In genomic region chr17:61862975-61863800, GRCh38 we compare ENCODE assay signal across 8 cellular contexts. TPM values are rescaled to one million over a fixed set of nuclear protein-coding genes. Genes with fewer than 3 reads are reported as not detected.
DNase-seq lines count a peak whose midpoint lies in the region; ATAC-seq and TF ChIP-seq lines count a peak whose summit lies in the region.

Gene BRIP1 (minus strand): TSS chr17:61863528. CDS start chr17:61861539, 1,989 bp downstream.

- H3K36me3 Mint-ChIP-seq in CD4-positive, alpha-beta T cell (ENCODE audit: low read depth), result peaks cover 15% of the 10 kb centered on the region

- POLR2A ChIA-PET in CD4-positive, alpha-beta T cell (lab: Charles Lee), result interaction anchor here (0.6 to 2.8 kb wide), 11 partner anchors 10 to 1471 kb away, joined by 3 to 18 read pairs (median 4); partner anchors contain the start of genes INTS2, PPM1D and USP32

- no peaks in the 10 kb centered on the region for H3K27me3 ChIP-seq in CD4-positive, alpha-beta T cell (ENCODE audit: control insufficient read depth, insufficient read depth, low read length)
- H3K27me3 ChIP-seq in ectodermal cell (ENCODE audit: control insufficient read depth, insufficient read depth, low read length, poor library complexity, severe bottlenecking) (no peaks in the 10 kb centered on the region), lower lobe of right lung (ENCODE audit: low read depth) (no peaks in the 10 kb centered on the region)

- intact Hi-C loops in CD4-positive, alpha-beta T cell (cut with DNase I, micrococcal nuclease), result loop anchor here (2.0 to 10.0 kb wide), 3 partner anchors 64 to 1338 kb away; partner anchors contain the start of genes APPBP2 (in 1 of the 2), INTS2 (in 1 of the 2) and MED13 (in 1 of the 2)
- intact Hi-C loops in lower lobe of right lung (cut with DNase I), result no loop called here

- TF ChIP-seq CTCF in CD4-positive, alpha-beta T cell (IDR thresholded peaks at IDR 0.05), result no peak
- no peak for TF ChIP-seq CTCF in lower lobe of right lung (IDR thresholded peaks at IDR 0.05)

- DNase-seq in CD4-positive, alpha-beta T cell, result peak; percentile 73 to 88 (median 79)
- DNase-seq in HK-2 (ENCODE audit: unreplicated experiment) (peak; percentile 96), NCI-H82 treated with DMSO at 0.1 percent for 48 hours (lab: John Stamatoyannopoulos, UW; ENCODE audit: unreplicated experiment) (peak; percentile 92), lower lobe of right lung (peak; percentile 94)
- DNase-seq in activated CD4-positive, alpha-beta T cell treated with anti-CD3 and anti-CD28 coated beads, Interleukin-2, amount 50 U/mL, for 48 hours, result peak; percentile 90 to 93
- peak; percentile 66 to 74 (median 67) for DNase-seq in stimulated activated CD4-positive, alpha-beta T cell treated with anti-CD3 and anti-CD28 coated beads, TNF-alpha, amount 100 ng/mL, for 1 hour (ENCODE audit: low read depth in 3 of 3, low spot score in 1 of 3)

- peaks cover 15% of the 10 kb centered on the region for H3K36me3 ChIP-seq in ectodermal cell (ENCODE audit: control insufficient read depth, insufficient read depth, low read length)
- H3K36me3 ChIP-seq in lower lobe of right lung, result peaks cover 8% of the 10 kb centered on the region

- H3K4me1 Mint-ChIP-seq in CD4-positive, alpha-beta T cell (ENCODE audit: low read depth), result peaks cover 31% of the 10 kb centered on the region

- no peaks in the 10 kb centered on the region for H3K27me3 Mint-ChIP-seq in CD4-positive, alpha-beta T cell

- CTCF ChIA-PET in CD4-positive, alpha-beta T cell (lab: Charles Lee), result interaction anchor here (0.5 to 1.5 kb wide), 4 partner anchors 10 to 1349 kb away, joined by 3 to 5 read pairs (median 4); no protein-coding TSS in a partner anchor

- no peaks in the 10 kb centered on the region for H3K9me3 ChIP-seq in CD4-positive, alpha-beta T cell (ENCODE audit: control insufficient read depth, low read length)
- H3K9me3 ChIP-seq in ectodermal cell (ENCODE audit: control insufficient read depth, low read length) (no peaks in the 10 kb centered on the region), lower lobe of right lung (no peaks in the 10 kb centered on the region)

- peak; percentile 96 for ATAC-seq in CD4-positive, alpha-beta T cell (ENCODE audit: poor library complexity)
- ATAC-seq in GM19455 (IDR thresholded peaks at IDR 0.05; ENCODE audit: unreplicated experiment) (peak; percentile 82), lower lobe of right lung (peak; percentile 99 to 100)

- H3K4me1 ChIP-seq in ectodermal cell (ENCODE audit: control insufficient read depth, insufficient read depth, low read length), result peaks cover 6% of the 10 kb centered on the region
- peaks cover 5% of the 10 kb centered on the region for H3K4me1 ChIP-seq in lower lobe of right lung

- 0% methylated on average over 43 of the region's 43 CpGs for WGBS in ectodermal cell, 2 experiments

- peak within 1 kb of the TSS; percentile 90 for H3K4me3 Mint-ChIP-seq in CD4-positive, alpha-beta T cell

- H3K27ac ChIP-seq in CD4-positive, alpha-beta T cell (ENCODE audit: low read depth, low read length), result peak within 1 kb of the TSS; percentile 39
- H3K27ac ChIP-seq in ectodermal cell (ENCODE audit: insufficient read depth, low read depth, low read length, poor library complexity, severe bottlenecking), result peak within 1 kb of the TSS; percentile 38
- H3K27ac ChIP-seq in lower lobe of right lung, result peak within 1 kb of the TSS; percentile 80

- H3K9me3 Mint-ChIP-seq in CD4-positive, alpha-beta T cell, result no peaks in the 10 kb centered on the region

- H3K4me3 ChIP-seq in ectodermal cell (ENCODE audit: insufficient read depth, low read depth, low read length), result peak within 1 kb of the TSS; percentile 68
- peak within 1 kb of the TSS; percentile 73 for H3K4me3 ChIP-seq in lower lobe of right lung

- H3K27ac Mint-ChIP-seq in CD4-positive, alpha-beta T cell, result peak within 1 kb of the TSS; percentile 87

RNA-seq across cellular contexts. Expression of gene BRIP1, which starts in this region (rescaled TPM):
- 1 to 10 TPM; 1.0 to 1.9 TPM for total RNA-seq in CD4-positive, alpha-beta T cell
- 23.6 TPM for polyA plus RNA-seq in ectodermal cell (2013, experiment 1 of 4)
- polyA plus RNA-seq in ectodermal cell (2013, experiment 2 of 4), result 26.2 TPM
- 19.2 TPM for polyA plus RNA-seq in ectodermal cell (2013, experiment 3 of 4)
- polyA plus RNA-seq in ectodermal cell (2013, experiment 4 of 4), result 17.9 TPM
- 0.83 TPM for total RNA-seq in lower lobe of right lung

Comparison
In these comparisons a context has a peak if more than half of its experiments do, and no peak if none do; other contexts are left out.
1. Peak in every context shown above with its lines: DNase-seq, ATAC-seq, H3K4me3 ChIP-seq and H3K27ac ChIP-seq.
2. Peak in DNase-seq, ATAC-seq, H3K4me3 ChIP-seq and H3K27ac ChIP-seq in lower lobe of right lung; RNA of the gene not detected or under 1 TPM.